8 cellular contexts compared by ENCODE assay signal in the genomic region with DNA sequence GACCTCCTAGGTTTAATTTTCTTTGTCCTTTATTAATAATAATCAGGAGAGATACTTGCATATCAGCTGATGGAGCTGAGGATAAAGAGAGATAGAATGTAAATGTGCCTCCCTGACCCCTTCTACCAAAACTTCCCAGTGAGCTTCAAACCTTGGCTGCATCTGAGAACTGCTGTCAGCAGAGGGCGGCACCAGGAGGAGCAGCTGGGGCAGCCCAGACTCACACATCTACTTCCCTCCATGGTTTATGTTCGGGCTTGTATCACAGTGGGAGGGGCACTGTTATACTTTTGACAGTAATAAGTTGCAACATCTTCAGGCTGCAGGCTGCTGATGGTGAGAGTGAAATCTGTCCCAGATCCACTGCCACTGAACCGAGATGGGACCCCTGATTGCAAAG.
A peak's percentile ranks its signal among the peaks of the same experiment; 100 is the strongest.
DNase-seq lines count a peak whose midpoint lies in the region; ATAC-seq and TF ChIP-seq lines count a peak whose summit lies in the region.
"Not testable (repeated sequence)": the region's sequence is repeated elsewhere in the genome, so short reads cannot be mapped to it uniquely, and the experiment has no call there.

No MANE protein-coding gene starts in this region.

- not testable (repeated sequence) for H3K4me3 ChIP-seq in GM23338; Peyer's patch; fibroblast of villous mesenchyme (ENCODE audit: low read depth, low read length); lower leg skin (ENCODE audit: low read depth, poor library complexity, severe bottlenecking)

- H3K27me3 ChIP-seq in GM23338 (ENCODE audit: insufficient read depth); Peyer's patch: not testable (repeated sequence)

- in situ Hi-C loops in KBM-7 (cut with MboI; ENCODE audit: low pct_unique_long_range_greater_than_20kb, low sequenced_read_pairs) = not testable (repeated sequence)

- not testable (repeated sequence) for H3K4me3 Mint-ChIP-seq in GM23338; activated naive CD4-positive, alpha-beta T cell treated with anti-CD3 and anti-CD28 coated beads, Interleukin-2, amount 10 ng/mL, durations not matched to agents 7 days and 5 days

- H3K4me2 ChIP-seq in GM23338 = not testable (repeated sequence)

- not testable (repeated sequence) for TF ChIP-seq POLR2A in Peyer's patch (IDR thresholded peaks at IDR 0.05); lower leg skin (IDR thresholded peaks at IDR 0.05)

- H3K27me3 Mint-ChIP-seq in GM23338 (ENCODE audit: insufficient read depth, low read depth, poor library complexity); activated naive CD4-positive, alpha-beta T cell treated with anti-CD3 and anti-CD28 coated beads, Interleukin-2, amount 10 ng/mL, durations not matched to agents 7 days and 5 days: not testable (repeated sequence)

- not testable (repeated sequence) for H3K36me3 ChIP-seq in GM23338 (ENCODE audit: insufficient read depth); Peyer's patch

- H2AFZ ChIP-seq in GM23338 = not testable (repeated sequence)

- not testable (repeated sequence) for H3K4me1 ChIP-seq in GM23338 (ENCODE audit: insufficient read depth); Peyer's patch

- H3K9me2 ChIP-seq in GM23338 (ENCODE audit: insufficient read depth) = not testable (repeated sequence)

- peak; percentile 18 for DNase-seq in DMS 273 (lab: John Stamatoyannopoulos, UW; ENCODE audit: unreplicated experiment)
- DNase-seq in GM23338 (ENCODE audit: low spot score) = peak; percentile 50
- peak; percentile 67 for DNase-seq in KBM-7
- peak in 2 of 3 donors; percentile 52 to 74 for DNase-seq in Peyer's patch
- DNase-seq in activated naive CD4-positive, alpha-beta T cell treated with anti-CD3 and anti-CD28 coated beads, Interleukin-2, amount 10 ng/mL, durations not matched to agents 7 days and 5 days = peak; percentile 28
- peak; percentile 8 for DNase-seq in fibroblast of villous mesenchyme (ENCODE audit: low read depth)
- peak; percentile 54 to 82 for DNase-seq in lower leg skin (ENCODE audit: low spot score in 2 of 2)
- peak; percentile 6 for DNase-seq in stimulated activated naive CD8-positive, alpha-beta T cell treated with anti-CD3 and anti-CD28 coated beads, Interleukin-15, Interleukin-2, amounts not matched to agents 100 U/mL and 50 U/mL, for 24 hours

- TF ChIP-seq CTCF in GM23338 (conservative IDR thresholded peaks at IDR 0.05; ENCODE audit: low read depth in 2 of 2) (peak; percentile 27 to 56; a peak in 2 of 4 replicates), Peyer's patch (IDR thresholded peaks at IDR 0.05) (peak in 1 of 6 experiments; percentile 19)
- not testable (repeated sequence) for TF ChIP-seq CTCF in fibroblast of villous mesenchyme (IDR thresholded peaks at IDR 0.05; ENCODE audit: insufficient read depth, low read depth, low read length); lower leg skin (IDR thresholded peaks at IDR 0.05)

- H3K79me2 ChIP-seq in GM23338 (replicated peaks; ENCODE audit: insufficient read depth) = not testable (repeated sequence)

- not testable (repeated sequence) for H3K9me3 ChIP-seq in Peyer's patch

- H3K27ac Mint-ChIP-seq in GM23338; activated naive CD4-positive, alpha-beta T cell treated with anti-CD3 and anti-CD28 coated beads, Interleukin-2, amount 10 ng/mL, durations not matched to agents 7 days and 5 days: not testable (repeated sequence)

- H3K9me3 Mint-ChIP-seq in GM23338 = peaks cover 59% of the 10 kb centered on the region
- H3K9me3 Mint-ChIP-seq in activated naive CD4-positive, alpha-beta T cell treated with anti-CD3 and anti-CD28 coated beads, Interleukin-2, amount 10 ng/mL, durations not matched to agents 7 days and 5 days = not testable (repeated sequence)

- H3F3A ChIP-seq in GM23338 (replicated peaks; ENCODE audit: low read depth) = not testable (repeated sequence)

- H3K4me1 Mint-ChIP-seq in GM23338; activated naive CD4-positive, alpha-beta T cell treated with anti-CD3 and anti-CD28 coated beads, Interleukin-2, amount 10 ng/mL, durations not matched to agents 7 days and 5 days: not testable (repeated sequence)

- not testable (repeated sequence) for H3K27ac ChIP-seq in GM23338 (ENCODE audit: low read depth); Peyer's patch

- intact Hi-C loops in lower leg skin (cut with DNase I; ENCODE audit: low total_unique reads) = not testable (repeated sequence)

- CTCF ChIA-PET in activated naive CD4-positive, alpha-beta T cell treated with anti-CD3 and anti-CD28 coated beads, Interleukin-2, amount 10 ng/mL, durations not matched to agents 7 days and 5 days (lab: Charles Lee) = not testable (repeated sequence)

- WGBS in lower leg skin, 2 donors = 0 to 33% methylated on average over 1 to 3 of the region's 3 CpGs

- not testable (repeated sequence) for H4K20me1 ChIP-seq in GM23338 (replicated peaks; ENCODE audit: insufficient read depth)

- H3K36me3 Mint-ChIP-seq in GM23338 (ENCODE audit: low read depth); activated naive CD4-positive, alpha-beta T cell treated with anti-CD3 and anti-CD28 coated beads, Interleukin-2, amount 10 ng/mL, durations not matched to agents 7 days and 5 days: not testable (repeated sequence)

- not testable (repeated sequence) for ATAC-seq in GM23338; stimulated activated naive CD8-positive, alpha-beta T cell treated with anti-CD3 and anti-CD28 coated beads, Interleukin-15, Interleukin-2, amounts not matched to agents 100 U/mL and 50 U/mL, for 24 hours

Comparison
In these comparisons a context has a peak if more than half of its experiments do, and no peak if none do; other contexts are left out.
1. DNase-seq: peak in every context shown above with its lines; median percentile 68 in lower leg skin; 67 in KBM-7; 63 in Peyer's patch; 50 in GM23338; 28 in activated naive CD4-positive, alpha-beta T cell treated with anti-CD3 and anti-CD28 coated beads, Interleukin-2, amount 10 ng/mL, durations not matched to agents 7 days and 5 days; 18 in DMS 273; 8 in fibroblast of villous mesenchyme; 6 in stimulated activated naive CD8-positive, alpha-beta T cell treated with anti-CD3 and anti-CD28 coated beads, Interleukin-15, Interleukin-2, amounts not matched to agents 100 U/mL and 50 U/mL, for 24 hours.